In the genomic region with DNA sequence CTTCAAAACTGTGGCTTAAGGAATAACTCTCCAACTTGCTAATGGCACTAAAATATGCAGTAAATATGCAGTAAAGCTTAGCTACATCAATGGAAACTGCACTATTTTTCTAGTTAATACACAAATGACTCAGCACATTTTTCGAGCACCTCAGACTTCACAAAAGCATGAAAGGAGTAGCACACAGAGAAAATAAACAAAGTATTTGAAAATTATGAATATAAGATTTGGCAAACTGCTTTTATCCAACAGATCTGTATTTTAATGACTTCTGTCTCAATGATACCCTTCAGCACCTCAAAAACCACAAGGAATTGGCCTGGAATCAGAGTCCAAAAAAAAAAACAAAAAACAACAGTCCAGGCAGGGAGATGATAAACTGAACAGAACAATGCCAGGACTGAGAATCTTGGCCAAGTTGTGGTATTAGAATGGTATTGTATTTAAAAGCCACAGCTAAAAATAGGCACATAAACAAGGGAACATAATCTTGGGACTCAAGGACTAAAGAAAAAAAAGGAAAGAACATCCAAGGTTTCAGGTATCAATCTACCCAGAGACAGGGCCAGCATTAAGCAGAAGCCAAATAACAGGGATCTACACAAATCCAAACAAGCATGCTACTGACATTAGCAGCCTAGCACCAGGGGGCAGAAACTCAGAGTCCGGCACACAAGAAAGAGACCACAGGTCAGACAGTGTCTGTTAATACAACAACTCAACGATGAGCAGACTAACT, we compare ENCODE assay signal across 8 cellular contexts. TPM values are rescaled to one million over a fixed set of nuclear protein-coding genes. Genes with fewer than 3 reads are reported as not detected.
DNase-seq lines count a peak whose midpoint lies in the region; ATAC-seq and TF ChIP-seq lines count a peak whose summit lies in the region.

No MANE protein-coding gene starts in this region.

- peaks cover 28% of the 10 kb centered on the region for H3K4me1 ChIP-seq in OCI-LY3 (ENCODE audit: low read length)

- H3K4me1 Mint-ChIP-seq in stimulated activated naive CD8-positive, alpha-beta T cell treated with anti-CD3 and anti-CD28 coated beads, Interleukin-15, Interleukin-2, amounts not matched to agents 100 ng/mL and 50 ng/mL, for 24 hours (ENCODE audit: low read depth), result peaks cover 92% of the 10 kb centered on the region

- intact Hi-C loops in dorsolateral prefrontal cortex (cut with DNase I), result no loop called here

- H3K4me2 ChIP-seq in OCI-LY3 (ENCODE audit: low read length), result peak overlapping the region; percentile 39

- peaks cover 36% of the 10 kb centered on the region for H3K36me3 ChIP-seq in OCI-LY3 (replicated peaks; ENCODE audit: low read depth, low read length)

- H3K27me3 Mint-ChIP-seq in stimulated activated naive CD8-positive, alpha-beta T cell treated with anti-CD3 and anti-CD28 coated beads, Interleukin-15, Interleukin-2, amounts not matched to agents 100 ng/mL and 50 ng/mL, for 24 hours, result no peaks in the 10 kb centered on the region

- H3K27ac ChIP-seq in OCI-LY3 (ENCODE audit: low read length) (no peak overlapping the region), dorsolateral prefrontal cortex (peak overlapping the region; percentile 36 to 92 (median 82))

- H3K9me3 Mint-ChIP-seq in stimulated activated naive CD8-positive, alpha-beta T cell treated with anti-CD3 and anti-CD28 coated beads, Interleukin-15, Interleukin-2, amounts not matched to agents 100 ng/mL and 50 ng/mL, for 24 hours, result peaks cover 1% of the 10 kb centered on the region

- no peak overlapping the region for H3K9ac ChIP-seq in OCI-LY3 (ENCODE audit: low read length)

- no peak for ATAC-seq in stimulated activated naive CD8-positive, alpha-beta T cell treated with anti-CD3 and anti-CD28 coated beads, Interleukin-15, Interleukin-2, amounts not matched to agents 100 U/mL and 50 U/mL, for 24 hours

- no peak for DNase-seq in stimulated activated naive CD8-positive, alpha-beta T cell treated with anti-CD3 and anti-CD28 coated beads, Interleukin-15, Interleukin-2, amounts not matched to agents 100 U/mL and 50 U/mL, for 24 hours
- DNase-seq in dorsolateral prefrontal cortex (peak in 2 of 10 donors; percentile 19 to 57), myocyte (ENCODE audit: low read depth) (peak; percentile 96), MV-4-11 (lab: John Stamatoyannopoulos, UW) (no peak), mesenteric fat pad (ENCODE audit: low spot score) (no peak)
- DNase-seq in activated CD4-positive, CD25-positive, alpha-beta regulatory T cell (lab: John Stamatoyannopoulos, UW), result no peak

- H3K36me3 Mint-ChIP-seq in stimulated activated naive CD8-positive, alpha-beta T cell treated with anti-CD3 and anti-CD28 coated beads, Interleukin-15, Interleukin-2, amounts not matched to agents 100 ng/mL and 50 ng/mL, for 24 hours (ENCODE audit: low read depth), result peaks cover 61% of the 10 kb centered on the region

- peak overlapping the region; percentile 21 for H3K4me3 Mint-ChIP-seq in stimulated activated naive CD8-positive, alpha-beta T cell treated with anti-CD3 and anti-CD28 coated beads, Interleukin-15, Interleukin-2, amounts not matched to agents 100 ng/mL and 50 ng/mL, for 24 hours

- H3K27me3 ChIP-seq in OCI-LY3 (ENCODE audit: low read depth, low read length), result no peaks in the 10 kb centered on the region
- no peaks in the 10 kb centered on the region for H3K27me3 ChIP-seq in dorsolateral prefrontal cortex

- H4K20me1 ChIP-seq in OCI-LY3 (ENCODE audit: insufficient read depth, low read length), result peaks cover 78% of the 10 kb centered on the region

- no peak overlapping the region for H3K4me3 ChIP-seq in OCI-LY3 (ENCODE audit: low read length)
- H3K4me3 ChIP-seq in dorsolateral prefrontal cortex, result peak overlapping the region in 33 of 59 donors; percentile 0 to 30 (median 11)

- TF ChIP-seq CTCF in OCI-LY3 (IDR thresholded peaks at IDR 0.05; ENCODE audit: low read depth, low read length) (peak; percentile 25), dorsolateral prefrontal cortex (IDR thresholded peaks at IDR 0.05 in 54 of 56, conservative IDR thresholded peaks at IDR 0.05 in 2 of 56; ENCODE audit: low read depth in 1 of 56, partially characterized antibody in 56 of 56) (peak in 29 of 56 donors; percentile 13 to 51 (median 31))

- no peak overlapping the region for H2AFZ ChIP-seq in OCI-LY3 (ENCODE audit: low read depth, low read length)

- H3K79me2 ChIP-seq in OCI-LY3 (ENCODE audit: low read length), result peaks cover 91% of the 10 kb centered on the region

- H3K9me3 ChIP-seq in OCI-LY3 (ENCODE audit: insufficient read depth, low read length), result no peaks in the 10 kb centered on the region

- H3K27ac Mint-ChIP-seq in stimulated activated naive CD8-positive, alpha-beta T cell treated with anti-CD3 and anti-CD28 coated beads, Interleukin-15, Interleukin-2, amounts not matched to agents 100 ng/mL and 50 ng/mL, for 24 hours, result peak overlapping the region; percentile 71

RNA-seq across cellular contexts. Expression of gene TMEM245, which starts 21.4 kb away (rescaled TPM):
- total RNA-seq in dorsolateral prefrontal cortex, result 100 to 1,000 TPM in 1 of 120 experiments, 10 to 100 TPM in 119; 53.4 to 104 (median 72.3) TPM
- 60.3 and 61.7 TPM in 2 replicates for total RNA-seq in myocyte
- 41.9 TPM for polyA plus RNA-seq in myocyte (2012)
- 62.3 TPM for total RNA-seq in mesenteric fat pad
